30 cellular contexts compared by ENCODE assay signal in genomic region chr2:142422041-142422440, GRCh38.
"Had no signal": no experiment of that assay in that cellular context is flagged by ENCODE, and none has a peak within 500 bp of the region (broad histone marks: within the 10 kb centered on the region; RNA-seq: fewer than 3 reads in every experiment).

No MANE protein-coding gene starts in this region.

- H3K4me3 ChIP-seq: neural progenitor cell, ovary, prostate gland, right lobe of liver, sigmoid colon, spleen, suprapubic skin, testis, tibial artery, upper lobe of left lung, vagina had no signal

- H3K36me3 ChIP-seq: neural progenitor cell, ovary, prostate gland, right lobe of liver, sigmoid colon, spleen, suprapubic skin, tibial artery, upper lobe of left lung, vagina had no signal

- H3K27me3 ChIP-seq: neural progenitor cell, ovary, right lobe of liver, sigmoid colon, spleen, suprapubic skin, testis, tibial artery, upper lobe of left lung, vagina had no signal

- H3K27ac ChIP-seq: neural progenitor cell, ovary, parathyroid adenoma, prostate gland, right lobe of liver, sigmoid colon, spleen, suprapubic skin, testis, tibial artery, upper lobe of left lung, vagina had no signal

- DNase-seq: naive thymus-derived CD4-positive, alpha-beta T cell; natural killer cell; occipital lobe; ovary; posterior cingulate gyrus; right cardiac atrium; right lobe of liver; sigmoid colon; small intestine; spleen; stimulated activated CD4-positive, alpha-beta T cell treated with anti-CD3 and anti-CD28 coated beads, Interleukin-12 subunit alpha, Interleukin-12 subunit beta, amount 100 ng/mL, for 4 hours; stimulated activated CD4-positive, alpha-beta T cell treated with anti-CD3 and anti-CD28 coated beads, Interleukin-1b, Interleukin-23, amount 100 ng/mL, for 48 hours; stimulated activated CD4-positive, alpha-beta T cell treated with anti-CD3 and anti-CD28 coated beads, Interleukin-4, amount 100 ng/mL, for 1 hour; stimulated activated CD4-positive, alpha-beta T cell treated with anti-CD3 and anti-CD28 coated beads, Interleukin-4, amount 100 ng/mL, for 4 hours; stimulated activated CD8-positive, alpha-beta memory T cell treated with anti-CD3 and anti-CD28 coated beads, Interleukin-4, amount 100 ng/mL, for 48 hours; stimulated activated naive CD4-positive, alpha-beta T cell; stimulated activated naive CD8-positive, alpha-beta T cell treated with anti-CD3 and anti-CD28 coated beads, Interleukin-15, amount 100 ng/mL, for 72 hours; stimulated activated naive CD8-positive, alpha-beta T cell treated with anti-CD3 and anti-CD28 coated beads, Interleukin-15, Interleukin-2, amounts not matched to agents 100 U/mL and 50 U/mL, for 24 hours; substantia nigra; testis; tibial artery; trophoblast cell; upper lobe of left lung had no signal

- H3K4me1 ChIP-seq: neural progenitor cell, parathyroid adenoma, prostate gland, right lobe of liver, sigmoid colon, spleen, suprapubic skin, testis, tibial artery, upper lobe of left lung, vagina had no signal

- H3K9me3 ChIP-seq: ovary, prostate gland, right lobe of liver, sigmoid colon, spleen, suprapubic skin, testis, tibial artery, upper lobe of left lung, vagina had no signal

- FAIRE-seq: small intestine, urothelium cell line had no signal

- ATAC-seq: naive thymus-derived CD4-positive, alpha-beta T cell; natural killer cell; right cardiac atrium; stimulated activated memory B cell treated with anti-CD40 and anti-IgM and Interleukin-4, amounts not matched to agents 10 μg/mL and 1 μg/mL and 100 μg/mL, for 72 hours; stimulated activated naive CD8-positive, alpha-beta T cell treated with anti-CD3 and anti-CD28 coated beads, Interleukin-15, amount 100 ng/mL, for 72 hours; stimulated activated naive CD8-positive, alpha-beta T cell treated with anti-CD3 and anti-CD28 coated beads, Interleukin-15, Interleukin-2, amounts not matched to agents 100 U/mL and 50 U/mL, for 24 hours had no signal
